2 cellular contexts compared by ENCODE assay signal in genomic region chr5:158383485-158383884, GRCh38.
TF ChIP-seq lines count a peak whose summit lies in the region.

No MANE protein-coding gene starts in this region.

TF ChIP-seq in SK-N-SH, 30 proteins besides CTCF, POLR2A, EP300 and RAD21 (continued from another document):
- TF ChIP-seq USF2 (IDR thresholded peaks at IDR 0.05; ENCODE audit: borderline replicate concordance, low read depth, low read length) (no peak), MAX (IDR thresholded peaks at IDR 0.05; ENCODE audit: low read depth) (no peak), RFX5 (IDR thresholded peaks at IDR 0.05; ENCODE audit: low read length) (no peak), NFIC (IDR thresholded peaks at IDR 0.05; ENCODE audit: borderline replicate concordance) (no peak), SIN3A (IDR thresholded peaks at IDR 0.05; ENCODE audit: borderline replicate concordance, low read depth, low read length) (no peak), SMC3 (IDR thresholded peaks at IDR 0.05; ENCODE audit: low read depth, low read length) (no peak)
TF ChIP-seq in SK-N-SH: peak in this region for 0.

TF ChIP-seq in SK-N-SH treated with all-trans-retinoic acid at 6 μM for 48 hours, 23 proteins besides CTCF, POLR2A, EP300 and RAD21 (continued from another document):
- TF ChIP-seq TOX (CRISPR knock-in tag; IDR thresholded peaks at IDR 0.05; ENCODE audit: borderline replicate concordance) (no peak), GLIS3 (CRISPR knock-in tag; IDR thresholded peaks at IDR 0.05) (no peak), CSRNP3 (CRISPR knock-in tag; IDR thresholded peaks at IDR 0.05) (no peak), POU6F1 (CRISPR knock-in tag; IDR thresholded peaks at IDR 0.05; ENCODE audit: borderline replicate concordance, low read depth) (no peak), ISL1 (CRISPR knock-in tag; IDR thresholded peaks at IDR 0.05) (no peak), OSR1 (CRISPR knock-in tag; IDR thresholded peaks at IDR 0.05) (no peak), CREB5 (CRISPR knock-in tag; IDR thresholded peaks at IDR 0.05; ENCODE audit: low read depth) (no peak), ARNTL (CRISPR knock-in tag; IDR thresholded peaks at IDR 0.05; ENCODE audit: borderline replicate concordance, low read depth) (no peak), ZFP3 (CRISPR knock-in tag; IDR thresholded peaks at IDR 0.05) (no peak), RARB (CRISPR knock-in tag; IDR thresholded peaks at IDR 0.05) (no peak), TCF4 (CRISPR knock-in tag; IDR thresholded peaks at IDR 0.05; ENCODE audit: borderline replicate concordance) (no peak), ZNF70 (CRISPR knock-in tag; IDR thresholded peaks at IDR 0.05) (no peak), ZFP30 (CRISPR knock-in tag; IDR thresholded peaks at IDR 0.05) (no peak), CSDC2 (CRISPR knock-in tag; IDR thresholded peaks at IDR 0.05) (no peak), PPARA (CRISPR knock-in tag; IDR thresholded peaks at IDR 0.05; ENCODE audit: borderline replicate concordance) (no peak)
